Comparison of ENCODE assay signal across 6 cellular contexts in the genomic region with DNA sequence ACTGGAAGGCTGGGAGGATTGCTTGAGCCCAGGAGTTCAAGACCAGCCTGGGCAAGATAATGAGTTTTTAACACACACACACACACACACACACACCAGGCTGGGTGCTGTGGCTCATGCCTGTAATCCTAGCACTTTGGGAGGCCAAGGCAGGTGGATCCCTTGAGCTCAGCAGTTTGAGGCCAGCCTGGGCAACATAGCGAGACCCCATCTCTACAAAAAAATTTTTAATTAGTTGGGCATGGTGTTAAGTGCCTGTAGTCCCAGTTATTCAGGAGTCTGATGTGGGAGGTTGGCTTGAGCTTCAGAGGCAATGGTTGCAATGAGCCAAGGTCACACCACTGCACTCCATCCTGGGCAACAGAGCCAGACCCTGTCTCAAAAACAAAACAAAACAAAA. TPM values are rescaled to one million over a fixed set of nuclear protein-coding genes. Genes with fewer than 3 reads are reported as not detected.
"Had no signal": no experiment of that assay in that cellular context is flagged by ENCODE, and none has a peak within 500 bp of the region (broad histone marks: within the 10 kb centered on the region; RNA-seq: fewer than 3 reads in every experiment).

No MANE protein-coding gene starts in this region.

RNA-seq across cellular contexts. Expression of gene WNT2B, which starts 22.7 kb away (rescaled TPM):
- total RNA-seq: activated CD4-positive, alpha-beta T cell treated with anti-CD3 and anti-CD28 coated beads, Interleukin-2, amount 10 ng/mL, durations not matched to agents 24 days and 14 days; activated CD4-positive, alpha-beta T cell treated with anti-CD3 and anti-CD28 coated beads, Interleukin-2, amount 10 ng/mL, durations not matched to agents 7 days and 5 days; activated CD8-positive, alpha-beta memory T cell treated with anti-CD3 and anti-CD28 coated beads for 36 hours; activated CD8-positive, alpha-beta T cell treated with anti-CD3 and anti-CD28 coated beads for 36 hours; activated CD8-positive, alpha-beta T cell treated with anti-CD3 and anti-CD28 coated beads, Interleukin-2, amount 10 ng/mL, durations not matched to agents 7 days and 5 days; T-helper 2 cell treated with Interferon-gamma antibody and Interleukin-4, amounts not matched to agents 100 ng/mL and 5 ng/mL, for 36 hours had no signal
